Comparison of ENCODE assay signal across 2 cellular contexts in genomic region chr2:170206246-170206645, GRCh38.
TF ChIP-seq lines count a peak whose summit lies in the region.

No MANE protein-coding gene starts in this region.

TF ChIP-seq in HepG2, 621 proteins besides CTCF, POLR2A, EP300 and RAD21:
- TF ChIP-seq PTBP1 (IDR thresholded peaks at IDR 0.05; ENCODE audit: low read depth, low read length, poor library complexity, severe bottlenecking): no peak
- TF ChIP-seq CEBPB (IDR thresholded peaks at IDR 0.05; ENCODE audit: borderline replicate concordance, low read depth, low read length): 0 out of 2 replicates have a peak, but pooled peaks have one; percentile 35

TF ChIP-seq in K562, 482 proteins besides CTCF, POLR2A, EP300 and RAD21:
- TF ChIP-seq NR4A1 (CRISPR knock-in tag; IDR thresholded peaks at IDR 0.05) (no peak), NR4A1 (tag; IDR thresholded peaks at IDR 0.05) (0 out of 2 replicates have a peak, but pooled peaks have one; percentile 16), E4F1 (CRISPR knock-in tag; IDR thresholded peaks at IDR 0.05; ENCODE audit: borderline replicate concordance) (no peak), TEAD1 (CRISPR knock-in tag; IDR thresholded peaks at IDR 0.05) (0 out of 4 replicates have a peak, but pooled peaks of 1 of the 2 experiments have one; percentile 45), CEBPB (tag; IDR thresholded peaks at IDR 0.05) (peak; percentile 92), BRF2 (IDR thresholded peaks at IDR 0.05; ENCODE audit: borderline replicate concordance, insufficient read depth, insufficient read length) (no peak), PBX2 (CRISPR knock-in tag; IDR thresholded peaks at IDR 0.05; ENCODE audit: low read depth) (no peak), PBX2 (tag; conservative IDR thresholded peaks at IDR 0.05; ENCODE audit: low read depth) (peak; percentile 7; the same call in 1 of the 2 replicates), CEBPG (CRISPR knock-in tag; IDR thresholded peaks at IDR 0.05) (no peak), CEBPG (tag; conservative IDR thresholded peaks at IDR 0.05 in 1 of 2, IDR thresholded peaks at IDR 0.05 in 1 of 2) (peak; percentile 26 to 66; a peak in 3 of 4 replicates), THAP7 (CRISPR knock-in tag; IDR thresholded peaks at IDR 0.05) (no peak), CUX1 (CRISPR knock-in tag; IDR thresholded peaks at IDR 0.05) (peak; percentile 6; the same call in 1 of the 2 replicates), E2F5 (CRISPR knock-in tag; IDR thresholded peaks at IDR 0.05) (peak; percentile 22; the same call in 1 of the 2 replicates), SLC30A9 (CRISPR knock-in tag; IDR thresholded peaks at IDR 0.05) (no peak)
